11 cellular contexts compared by ENCODE assay signal in genomic region chr10:16518822-16519221, GRCh38. TPM values are rescaled to one million over a fixed set of nuclear protein-coding genes. Genes with fewer than 3 reads are reported as not detected.
DNase-seq lines count a peak whose midpoint lies in the region; ATAC-seq and TF ChIP-seq lines count a peak whose summit lies in the region.
"Had no signal": no experiment of that assay in that cellular context is flagged by ENCODE, and none has a peak within 500 bp of the region (broad histone marks: within the 10 kb centered on the region; RNA-seq: fewer than 3 reads in every experiment).

No MANE protein-coding gene starts in this region.

- H3K4me3 ChIP-seq in GM06990 (replicated peaks; ENCODE audit: low read depth, low read length) = no peak overlapping the region; the same call in 1 of the 2 replicates
- H3K4me3 ChIP-seq: lung had no signal

- H3K9me3 Mint-ChIP-seq in HFFc6 (no peaks in the 10 kb centered on the region), brain (peaks cover 0 to 6% (median 0%) of the 10 kb centered on the region in 5 experiments), memory B cell (no peaks in the 10 kb centered on the region)
- H3K9me3 Mint-ChIP-seq: activated naive CD8-positive, alpha-beta T cell treated with anti-CD3 and anti-CD28 coated beads, Interleukin-2, amount 10 ng/mL, durations not matched to agents 7 days and 5 days had no signal

- H3K27me3 Mint-ChIP-seq in HFFc6 (ENCODE audit: insufficient read depth) (peaks cover 33% of the 10 kb centered on the region), brain (peaks cover 74% of the 10 kb centered on the region), memory B cell (peaks cover 21% of the 10 kb centered on the region)

- TF ChIP-seq CTCF in GM06990 (IDR thresholded peaks at IDR 0.05; ENCODE audit: insufficient read depth, low read length, poor library complexity, severe bottlenecking) (peak; percentile 34), HFFc6 (IDR thresholded peaks at IDR 0.05) (peak; percentile 63), brain (conservative IDR thresholded peaks at IDR 0.05) (peak; percentile 19 to 55)

- H3K4me1 Mint-ChIP-seq in HFFc6 (ENCODE audit: low read depth) (peaks cover 6% of the 10 kb centered on the region), brain (peaks cover 17% of the 10 kb centered on the region), memory B cell (peaks cover 15% of the 10 kb centered on the region)

- no peaks in the 10 kb centered on the region; the same call in none of the 2 replicates for H3K27me3 ChIP-seq in GM06990 (replicated peaks; ENCODE audit: control insufficient read depth, insufficient read depth, low read length)

- ATAC-seq in memory B cell (ENCODE audit: low read depth) = no peak
- no peak for ATAC-seq in HG02642 (IDR thresholded peaks at IDR 0.05; ENCODE audit: poor library complexity, unreplicated experiment)
- no peak for ATAC-seq in GM18858 (IDR thresholded peaks at IDR 0.05; ENCODE audit: unreplicated experiment)

- no peak overlapping the region for H3K4me3 Mint-ChIP-seq in HFFc6
- H3K4me3 Mint-ChIP-seq in brain = peak overlapping the region in 4 of 5 experiments; percentile 80 to 85 (median 82)
- peak overlapping the region; percentile 76 for H3K4me3 Mint-ChIP-seq in memory B cell

- H3K36me3 Mint-ChIP-seq in HFFc6 (ENCODE audit: low read depth) (0 out of 2 replicates have a peak, but pooled peaks cover 3% of the 10 kb centered on the region), brain (no peaks in the 10 kb centered on the region), memory B cell (peaks cover 7% of the 10 kb centered on the region)
- H3K36me3 Mint-ChIP-seq: activated naive CD8-positive, alpha-beta T cell treated with anti-CD3 and anti-CD28 coated beads, Interleukin-2, amount 10 ng/mL, durations not matched to agents 7 days and 5 days had no signal

- H3K27ac Mint-ChIP-seq in HFFc6 = no peak overlapping the region
- no peak overlapping the region for H3K27ac Mint-ChIP-seq in brain
- no peak overlapping the region for H3K27ac Mint-ChIP-seq in memory B cell
- H3K27ac Mint-ChIP-seq: activated naive CD8-positive, alpha-beta T cell treated with anti-CD3 and anti-CD28 coated beads, Interleukin-2, amount 10 ng/mL, durations not matched to agents 7 days and 5 days had no signal

- no peak for DNase-seq in GM06990 (ENCODE audit: extremely low read depth, insufficient read length)
- no peak for DNase-seq in HFFc6
- DNase-seq in memory B cell (ENCODE audit: low spot score in 2 of 2) = no peak
- no peak for DNase-seq in NCI-H446 (lab: John Stamatoyannopoulos, UW)
- no peak for DNase-seq in SIG-M5 treated with dmso at 0.1 percent for 504 hours (lab: John Stamatoyannopoulos, UW; ENCODE audit: unreplicated experiment)
- DNase-seq: activated naive CD8-positive, alpha-beta T cell treated with anti-CD3 and anti-CD28 coated beads, Interleukin-2, amount 10 ng/mL, durations not matched to agents 7 days and 5 days; Karpas-422 had no signal

- H3K36me3 ChIP-seq in GM06990 (ENCODE audit: control insufficient read depth, insufficient read depth, low read length) = no peaks in the 10 kb centered on the region

RNA-seq across cellular contexts. Expression of gene C1QL3, which starts 2.9 kb away (rescaled TPM):
- not detected for total RNA-seq in HFFc6 (2021; fragmentation: NEBNext Ultra II Directional; extraction: Animal tissue kit (Norgen Biotek cat#: 25700))
- 34.3 TPM for polyA plus RNA-seq in brain (ENCODE audit: insufficient read depth, low read depth, low replicate concordance)
- total RNA-seq: activated naive CD8-positive, alpha-beta T cell treated with anti-CD3 and anti-CD28 coated beads, Interleukin-2, amount 10 ng/mL, durations not matched to agents 7 days and 5 days; lung had no signal
